Comparison of ENCODE assay signal across 12 cellular contexts in genomic region chr2:64626963-64627760, GRCh38. TPM values are rescaled to one million over a fixed set of nuclear protein-coding genes. Genes with fewer than 3 reads are reported as not detected.
DNase-seq lines count a peak whose midpoint lies in the region; ATAC-seq, FAIRE-seq and TF ChIP-seq lines count a peak whose summit lies in the region.
"Had no signal": no experiment of that assay in that cellular context is flagged by ENCODE, and none has a peak within 500 bp of the region (broad histone marks: within the 10 kb centered on the region; RNA-seq: fewer than 3 reads in every experiment).

No MANE protein-coding gene starts in this region.

- TF ChIP-seq POLR2A in HepG2 (IDR thresholded peaks at IDR 0.05; ENCODE audit: insufficient read depth in 1 of 2, low read depth in 2 of 2, low read length in 2 of 2): no peak
- no peak for TF ChIP-seq POLR2A in right lobe of liver (IDR thresholded peaks at IDR 0.05)
- TF ChIP-seq POLR2A in uterus (IDR thresholded peaks at IDR 0.05): no peak

- H3K9me3 ChIP-seq in HepG2 (ENCODE audit: low read length) (no peaks in the 10 kb centered on the region), right lobe of liver (no peaks in the 10 kb centered on the region), mesodermal cell (ENCODE audit: control insufficient read depth, low read length) (no peaks in the 10 kb centered on the region), uterus (no peaks in the 10 kb centered on the region)
- H3K9me3 ChIP-seq: heart right ventricle had no signal

- no TSS peak for BruUV-seq in HepG2 (replicated peaks; lab: Mats Ljungman, UMichigan)

- POLR2A ChIA-PET in HepG2 (lab: Yijun Ruan, JAX): interaction anchor here (3.7 kb wide), 1 partner anchor 27 kb away, joined by 15 read pairs; the partner anchor contains the start of gene SERTAD2

- no peak overlapping the region for H3K4me3 ChIP-seq in HepG2 (replicated peaks in 1 of 3; ENCODE audit: insufficient read depth in 1 of 3, low read depth in 2 of 3, low read length in 3 of 3)
- H3K4me3 ChIP-seq in right lobe of liver: no peak overlapping the region
- no peak overlapping the region for H3K4me3 ChIP-seq in mesodermal cell (ENCODE audit: extremely low read depth, insufficient read depth, low read length, poor library complexity, severe bottlenecking)
- no peak overlapping the region for H3K4me3 ChIP-seq in uterus
- H3K4me3 ChIP-seq: heart right ventricle had no signal

- H3K27ac ChIP-seq in HepG2 (ENCODE audit: extremely low read length, insufficient read depth, low read length): no peak overlapping the region
- H3K27ac ChIP-seq in right lobe of liver: no peak overlapping the region
- H3K27ac ChIP-seq in mesodermal cell (ENCODE audit: low read depth, low read length, severe bottlenecking): peak overlapping the region; percentile 29
- no peak overlapping the region for H3K27ac ChIP-seq in uterus
- H3K27ac ChIP-seq: heart right ventricle had no signal

- H3K9ac ChIP-seq in HepG2 (ENCODE audit: insufficient read depth, low read depth, low read length): no peak overlapping the region

- DNase-seq in HepG2 (ENCODE audit: low spot score) (no peak), right lobe of liver (no peak), SK-N-DZ (ENCODE audit: low spot score) (peak; percentile 54), uterus (no peak)
- DNase-seq in activated CD4-positive, alpha-beta T cell treated with anti-CD3 and anti-CD28 coated beads for 4 hours: no peak
- DNase-seq in stimulated activated CD4-positive, alpha-beta T cell treated with anti-CD3 and anti-CD28 coated beads, Interleukin-4, amount 100 ng/mL, for 24 hours: no peak
- DNase-seq in activated CD4-positive, alpha-beta T cell treated with anti-CD3 and anti-CD28 coated beads for 1 hour: no peak
- DNase-seq: dermis blood vessel endothelial cell, heart right ventricle, NCI-H526 treated with DMSO at 0.1 percent for 48 hours had no signal

- no peaks in the 10 kb centered on the region for H3K79me2 ChIP-seq in HepG2 (ENCODE audit: insufficient read depth, low read length)

- CTCF ChIA-PET in HepG2 (lab: Yijun Ruan, JAX; ENCODE audit: low intra/inter-chr PET ratio, low total read pairs): no interaction called here

- H3K27me3 ChIP-seq in HepG2 (ENCODE audit: control insufficient read depth in 1 of 2, insufficient read depth in 2 of 2, low read length in 2 of 2) (peaks cover 1 to 5% of the 10 kb centered on the region in 2 experiments; a peak in 2 of 5 replicates), right lobe of liver (no peaks in the 10 kb centered on the region), uterus (no peaks in the 10 kb centered on the region)
- H3K27me3 ChIP-seq: heart right ventricle had no signal

- peaks cover 28% of the 10 kb centered on the region for H3K4me1 ChIP-seq in HepG2 (ENCODE audit: insufficient read depth, low read length)
- H3K4me1 ChIP-seq in right lobe of liver: peaks cover 0 to 7% (median 0%) of the 10 kb centered on the region in 4 donors
- peaks cover 12% of the 10 kb centered on the region for H3K4me1 ChIP-seq in mesodermal cell (ENCODE audit: control insufficient read depth, insufficient read depth, low read length, poor library complexity, severe bottlenecking)
- H3K4me1 ChIP-seq in uterus: no peaks in the 10 kb centered on the region

- no peak for FAIRE-seq in HepG2 (lab: Jason Lieb, UNC)
- FAIRE-seq: TTC549 had no signal

- H2AFZ ChIP-seq in HepG2 (ENCODE audit: low read length): no peak overlapping the region

- no peak for TF ChIP-seq EP300 in HepG2 (IDR thresholded peaks at IDR 0.05; ENCODE audit: low read depth in 2 of 2, low read length in 2 of 2)
- TF ChIP-seq EP300 in HepG2 (CRISPR knock-in tag; IDR thresholded peaks at IDR 0.05; ENCODE audit: borderline replicate concordance): no peak

- in situ Hi-C loops in HepG2 (cut with HindIII; ENCODE audit: extremely low pct_ligation_motif_present, low pct_unique_long_range_greater_than_20kb): no loop called here

- peaks cover 16% of the 10 kb centered on the region; the same call in 1 of the 2 replicates for H4K20me1 ChIP-seq in HepG2 (ENCODE audit: insufficient read depth, low read length)

- intact Hi-C loops in HepG2 (cut with micrococcal nuclease; ENCODE audit: unreplicated experiment) (no loop called here), right lobe of liver (cut with DNase I) (loop anchor here in 1 of 2 donors (10.0 kb wide), 1 partner anchor 238 kb away; no protein-coding TSS in a partner anchor), uterus (cut with DNase I; ENCODE audit: low total_unique reads) (no loop called here)

- ATAC-seq in HepG2 (peak; percentile 18), right lobe of liver (no peak)
- ATAC-seq: heart right ventricle had no signal

- TF ChIP-seq RAD21 in HepG2 (CRISPR knock-in tag; IDR thresholded peaks at IDR 0.05): no peak

- H3K4me2 ChIP-seq in HepG2 (ENCODE audit: low read depth, low read length): no peak overlapping the region

- TF ChIP-seq CTCF in HepG2 (CRISPR knock-in tag; IDR thresholded peaks at IDR 0.05) (no peak), right lobe of liver (IDR thresholded peaks at IDR 0.05) (no peak), uterus (IDR thresholded peaks at IDR 0.05) (no peak)

- 64% methylated on average over 27 of the region's 27 CpGs for WGBS in HepG2 (ENCODE audit: low lambda C conversion rate)
- WGBS in right lobe of liver (ENCODE audit: insufficient coverage, low coverage, low lambda C conversion rate, missing lambda C conversion rate): 82% methylated on average over 7 of the region's 27 CpGs
- 75 to 78% methylated on average over 14 of the region's 27 CpGs for WGBS in mesodermal cell (ENCODE audit: insufficient coverage in 2 of 2), 2 experiments

- H3K36me3 ChIP-seq in HepG2 (replicated peaks in 1 of 2; ENCODE audit: control insufficient read depth in 1 of 2, insufficient read depth in 2 of 2, low read length in 2 of 2): peaks cover 5 to 11% of the 10 kb centered on the region in 2 experiments; a peak in 3 of 5 replicates
- H3K36me3 ChIP-seq in right lobe of liver: no peaks in the 10 kb centered on the region
- peaks cover 14% of the 10 kb centered on the region for H3K36me3 ChIP-seq in mesodermal cell (ENCODE audit: control insufficient read depth, insufficient read depth, low read length)
- no peaks in the 10 kb centered on the region for H3K36me3 ChIP-seq in uterus

TF ChIP-seq in HepG2, 621 proteins besides CTCF, POLR2A, EP300 and RAD21 (continues in another document):
- peak; percentile 73; the same call in 1 of the 2 replicates for TF ChIP-seq ZXDC (CRISPR knock-in tag; IDR thresholded peaks at IDR 0.05)
- TF ChIP-seq ZNF543 (CRISPR knock-in tag; IDR thresholded peaks at IDR 0.05): no peak

RNA-seq across cellular contexts. Expression of gene SERTAD2, which starts 26.6 kb away (rescaled TPM):
- 6.7 and 11.8 TPM in 2 replicates for total RNA-seq in HepG2 (2016; rRNA removed; fragmentation: Illumina TruSeq; extraction: Trizol)
- total RNA-seq in HepG2 (2016; cell fraction: cytosol; rRNA removed; fragmentation: Illumina TruSeq; extraction: Trizol; ENCODE audit: low read depth): 1.4 and 1.5 TPM in 2 replicates
- 6.7 and 10.6 TPM in 2 replicates for total RNA-seq in HepG2 (2016; cell fraction: insoluble cytoplasmic fraction; rRNA removed; fragmentation: Illumina TruSeq; extraction: Trizol)
- 7.8 and 8.3 TPM in 2 replicates for total RNA-seq in HepG2 (2016; cell fraction: membrane; rRNA removed; fragmentation: Illumina TruSeq; extraction: Trizol)
- 14.3 and 14.5 TPM in 2 replicates for total RNA-seq in HepG2 (2016; cell fraction: nucleus; rRNA removed; fragmentation: Illumina TruSeq; extraction: Trizol)
- polyA plus RNA-seq in HepG2 (2011; rRNA removed): 22.6 and 23.5 TPM in 2 replicates
- 18.0 and 25.0 TPM in 2 replicates for polyA plus RNA-seq in HepG2 (2011; cell fraction: cytosol; rRNA removed)
- polyA plus RNA-seq in HepG2 (2011; cell fraction: nucleus; rRNA removed): 19.6 and 25.0 TPM in 2 replicates
- polyA plus RNA-seq in HepG2 (2012): 42.6 and 46.2 TPM in 2 replicates
- 1.8 and 2.6 TPM in 2 replicates for polyA plus RNA-seq in HepG2 (2016; cell fraction: cytosol; fragmentation: Illumina TruSeq; extraction: Trizol; ENCODE audit: low read depth)
- 15.8 and 17.6 TPM in 2 replicates for polyA plus RNA-seq in HepG2 (2016; cell fraction: insoluble cytoplasmic fraction; fragmentation: Illumina TruSeq; extraction: Trizol; ENCODE audit: low read depth)
- polyA plus RNA-seq in HepG2 (2016; cell fraction: membrane; fragmentation: Illumina TruSeq; extraction: Trizol; ENCODE audit: low read depth): 6.6 and 6.8 TPM in 2 replicates
- 25.6 and 26.8 TPM in 2 replicates for polyA plus RNA-seq in HepG2 (2016; cell fraction: nucleus; fragmentation: Illumina TruSeq; extraction: Trizol; ENCODE audit: insufficient read depth, low read depth)
- 7.6 and 39.9 TPM in 2 replicates for polyA minus RNA-seq in HepG2 (2011; rRNA and poly(A)+ RNA removed; ENCODE audit: low replicate concordance)
- polyA minus RNA-seq in HepG2 (2011; cell fraction: cytosol; rRNA and poly(A)+ RNA removed): 37.8 and 40.2 TPM in 2 replicates
- polyA minus RNA-seq in HepG2 (2011; cell fraction: nucleus; rRNA and poly(A)+ RNA removed): 37.5 and 39.7 TPM in 2 replicates
- 10 to 100 TPM in 2 of 6 experiments, 1 to 10 TPM in 4; 3.7 to 14.4 (median 8.4) TPM for total RNA-seq in right lobe of liver
- 5.9 and 7.3 TPM in 2 replicates for polyA plus RNA-seq in SK-N-DZ (2014; cell fraction: cytosol; rRNA removed)
- 3.1 and 4.2 TPM in 2 replicates for polyA plus RNA-seq in SK-N-DZ (2014; cell fraction: nucleus; rRNA removed)
- polyA plus RNA-seq in mesodermal cell (2013, experiment 1 of 2): 29.9 TPM
- 20.5 TPM for polyA plus RNA-seq in mesodermal cell (2013, experiment 2 of 2)
- total RNA-seq in uterus: 10 to 100 TPM in 2 of 4 donors, 1 to 10 TPM in 2; 1.8 to 29.5 (median 8.9) TPM
